Comparison of ENCODE assay signal across 14 cellular contexts in genomic region chr6:56072856-56073255, GRCh38.
DNase-seq lines count a peak whose midpoint lies in the region; ATAC-seq and FAIRE-seq lines count a peak whose summit lies in the region.
"Had no signal": no experiment of that assay in that cellular context is flagged by ENCODE, and none has a peak within 500 bp of the region (broad histone marks: within the 10 kb centered on the region; RNA-seq: fewer than 3 reads in every experiment).

No MANE protein-coding gene starts in this region.

- no peak for ATAC-seq in GM21619 (IDR thresholded peaks at IDR 0.05; ENCODE audit: unreplicated experiment)
- ATAC-seq: left colon had no signal

- 49 to 54% (median 52%) methylated on average over 1 of the region's 1 CpG for WGBS in small intestine, 3 donors

- no peak for FAIRE-seq in small intestine (lab: Jason Lieb, UNC)

- H3K9me3 ChIP-seq in small intestine (ENCODE audit: control insufficient read depth, low read depth): no peaks in the 10 kb centered on the region
- H3K9me3 ChIP-seq: Peyer's patch had no signal

- H3K27me3 ChIP-seq in small intestine (ENCODE audit: control insufficient read depth in 2 of 2, insufficient read depth in 2 of 2, low read length in 2 of 2): no peaks in the 10 kb centered on the region
- H3K27me3 ChIP-seq: Peyer's patch had no signal

- H3K4me1 ChIP-seq in small intestine (ENCODE audit: control insufficient read depth in 2 of 2, insufficient read depth in 1 of 2, low read depth in 1 of 2, low read length in 1 of 2): no peaks in the 10 kb centered on the region
- H3K4me1 ChIP-seq: Peyer's patch had no signal

- DNase-seq in AG20443 (ENCODE audit: low spot score) (peak; percentile 14), SK-MEL-5 (ENCODE audit: low read depth, low spot score) (peak; percentile 11), fibroblast of the conjunctiva (ENCODE audit: low read depth) (peak; percentile 96), renal cortical epithelial cell (ENCODE audit: low read depth) (peak; percentile 45), DMS153 (lab: John Stamatoyannopoulos, UW) (no peak), small intestine (no peak)
- no peak for DNase-seq in central memory CD4-positive, alpha-beta T cell
- DNase-seq: activated naive CD4-positive, alpha-beta T cell; Karpas-422; left colon; NCI-H1694; NCI-H524 treated with DMSO at 0.1 percent for 48 hours; Peyer's patch had no signal

- in situ Hi-C loops in SK-MEL-5 (cut with HindIII; ENCODE audit: low pct_unique_long_range_greater_than_20kb, low sequenced_read_pairs): no loop called here

- peak overlapping the region in 1 of 2 donors; percentile 36 for H3K27ac ChIP-seq in small intestine (ENCODE audit: low read depth in 1 of 2, low read length in 1 of 2)
- H3K27ac ChIP-seq: Peyer's patch had no signal

- H3K4me3 ChIP-seq in small intestine (ENCODE audit: low read depth in 1 of 2, low read length in 2 of 2): no peak overlapping the region
- H3K4me3 ChIP-seq: Peyer's patch had no signal

- H3K36me3 ChIP-seq in small intestine (ENCODE audit: control insufficient read depth in 2 of 2, insufficient read depth in 2 of 2, low read length in 2 of 2): no peaks in the 10 kb centered on the region
- H3K36me3 ChIP-seq: Peyer's patch had no signal

Comparison
In these comparisons a context has a peak if more than half of its experiments do, and no peak if none do; other contexts are left out.
1. DNase-seq: peak in AG20443 (single experiment), SK-MEL-5 (single experiment), fibroblast of the conjunctiva (single experiment) and renal cortical epithelial cell (single experiment); none in central memory CD4-positive, alpha-beta T cell (single experiment), DMS153 (single experiment) and small intestine (single experiment).